Comparison of ENCODE assay signal across 1 cellular context in genomic region chr2:38653715-38654494, GRCh38.
TF ChIP-seq lines count a peak whose summit lies in the region.

No MANE protein-coding gene starts in this region.

TF ChIP-seq in HepG2, 621 proteins besides CTCF, POLR2A, EP300 and RAD21 (continued from another document and continues in another):
- no peak; the same call in 1 of the 2 replicates for TF ChIP-seq REPIN1 (CRISPR knock-in tag; IDR thresholded peaks at IDR 0.05; ENCODE audit: borderline replicate concordance, low read depth)
- TF ChIP-seq ZNF878 (CRISPR knock-in tag; IDR thresholded peaks at IDR 0.05), result no peak
- TF ChIP-seq, protein P1, sequence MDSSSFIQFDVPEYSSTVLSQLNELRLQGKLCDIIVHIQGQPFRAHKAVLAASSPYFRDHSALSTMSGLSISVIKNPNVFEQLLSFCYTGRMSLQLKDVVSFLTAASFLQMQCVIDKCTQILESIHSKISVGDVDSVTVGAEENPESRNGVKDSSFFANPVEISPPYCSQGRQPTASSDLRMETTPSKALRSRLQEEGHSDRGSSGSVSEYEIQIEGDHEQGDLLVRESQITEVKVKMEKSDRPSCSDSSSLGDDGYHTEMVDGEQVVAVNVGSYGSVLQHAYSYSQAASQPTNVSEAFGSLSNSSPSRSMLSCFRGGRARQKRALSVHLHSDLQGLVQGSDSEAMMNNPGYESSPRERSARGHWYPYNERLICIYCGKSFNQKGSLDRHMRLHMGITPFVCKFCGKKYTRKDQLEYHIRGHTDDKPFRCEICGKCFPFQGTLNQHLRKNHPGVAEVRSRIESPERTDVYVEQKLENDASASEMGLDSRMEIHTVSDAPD (CRISPR knock-in tag; IDR thresholded peaks at IDR 0.05), result no peak
- no peak for TF ChIP-seq ZNF652 (CRISPR knock-in tag; IDR thresholded peaks at IDR 0.05; ENCODE audit: borderline replicate concordance, low read depth)
- 0 out of 2 replicates have a peak, but pooled peaks have one; percentile 20 for TF ChIP-seq TFDP2 (CRISPR knock-in tag; IDR thresholded peaks at IDR 0.05)
- TF ChIP-seq, protein P2, sequence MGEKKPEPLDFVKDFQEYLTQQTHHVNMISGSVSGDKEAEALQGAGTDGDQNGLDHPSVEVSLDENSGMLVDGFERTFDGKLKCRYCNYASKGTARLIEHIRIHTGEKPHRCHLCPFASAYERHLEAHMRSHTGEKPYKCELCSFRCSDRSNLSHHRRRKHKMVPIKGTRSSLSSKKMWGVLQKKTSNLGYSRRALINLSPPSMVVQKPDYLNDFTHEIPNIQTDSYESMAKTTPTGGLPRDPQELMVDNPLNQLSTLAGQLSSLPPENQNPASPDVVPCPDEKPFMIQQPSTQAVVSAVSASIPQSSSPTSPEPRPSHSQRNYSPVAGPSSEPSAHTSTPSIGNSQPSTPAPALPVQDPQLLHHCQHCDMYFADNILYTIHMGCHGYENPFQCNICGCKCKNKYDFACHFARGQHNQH (CRISPR knock-in tag; IDR thresholded peaks at IDR 0.05), result peak; percentile 85; the same call in 1 of the 2 replicates
- TF ChIP-seq NFIC (IDR thresholded peaks at IDR 0.05; ENCODE audit: low read length), result no peak
- peak; percentile 25; the same call in 1 of the 2 replicates for TF ChIP-seq ZMYM4 (CRISPR knock-in tag; IDR thresholded peaks at IDR 0.05)
- TF ChIP-seq HES4 (CRISPR knock-in tag; IDR thresholded peaks at IDR 0.05; ENCODE audit: borderline replicate concordance), result 0 out of 2 replicates have a peak, but pooled peaks have one; percentile 34
- peak; percentile 53 for TF ChIP-seq YY1 (IDR thresholded peaks at IDR 0.05; ENCODE audit: insufficient read depth, insufficient replicate concordance, low read depth, low read length)
- peak; percentile 96 for TF ChIP-seq PRDM10 (CRISPR knock-in tag; IDR thresholded peaks at IDR 0.05; ENCODE audit: low read depth)
- TF ChIP-seq CBX5 (CRISPR knock-in tag; IDR thresholded peaks at IDR 0.05; ENCODE audit: borderline replicate concordance), result no peak
- TF ChIP-seq RARG (CRISPR knock-in tag; IDR thresholded peaks at IDR 0.05; ENCODE audit: low read depth), result no peak
- peak; percentile 97; the same call in 1 of the 2 replicates for TF ChIP-seq ZNF292 (CRISPR knock-in tag; IDR thresholded peaks at IDR 0.05; ENCODE audit: borderline replicate concordance, low read depth)
- TF ChIP-seq ZNF441 (CRISPR knock-in tag; IDR thresholded peaks at IDR 0.05; ENCODE audit: borderline replicate concordance), result no peak; the same call in 1 of the 2 replicates
- TF ChIP-seq MEF2D (CRISPR knock-in tag; IDR thresholded peaks at IDR 0.05), result 0 out of 2 replicates have a peak, but pooled peaks have one; percentile 5
- TF ChIP-seq ZNF547 (CRISPR knock-in tag; IDR thresholded peaks at IDR 0.05), result no peak
- TF ChIP-seq ZNF703 (CRISPR knock-in tag; IDR thresholded peaks at IDR 0.05; ENCODE audit: borderline replicate concordance), result no peak
- TF ChIP-seq DNMT3B (CRISPR knock-in tag; conservative IDR thresholded peaks at IDR 0.05), result no peak
- TF ChIP-seq ZNF800 (CRISPR knock-in tag; IDR thresholded peaks at IDR 0.05), result no peak
- peak; percentile 67; the same call in 1 of the 2 replicates for TF ChIP-seq NR2F2 (IDR thresholded peaks at IDR 0.05; ENCODE audit: borderline replicate concordance, low read depth)
- TF ChIP-seq, protein P3, sequence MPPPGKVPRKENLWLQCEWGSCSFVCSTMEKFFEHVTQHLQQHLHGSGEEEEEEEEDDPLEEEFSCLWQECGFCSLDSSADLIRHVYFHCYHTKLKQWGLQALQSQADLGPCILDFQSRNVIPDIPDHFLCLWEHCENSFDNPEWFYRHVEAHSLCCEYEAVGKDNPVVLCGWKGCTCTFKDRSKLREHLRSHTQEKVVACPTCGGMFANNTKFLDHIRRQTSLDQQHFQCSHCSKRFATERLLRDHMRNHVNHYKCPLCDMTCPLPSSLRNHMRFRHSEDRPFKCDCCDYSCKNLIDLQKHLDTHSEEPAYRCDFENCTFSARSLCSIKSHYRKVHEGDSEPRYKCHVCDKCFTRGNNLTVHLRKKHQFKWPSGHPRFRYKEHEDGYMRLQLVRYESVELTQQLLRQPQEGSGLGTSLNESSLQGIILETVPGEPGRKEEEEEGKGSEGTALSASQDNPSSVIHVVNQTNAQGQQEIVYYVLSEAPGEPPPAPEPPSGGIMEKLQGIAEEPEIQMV (CRISPR knock-in tag; IDR thresholded peaks at IDR 0.05; ENCODE audit: low read depth), result 0 out of 2 replicates have a peak, but pooled peaks have one; percentile 77
- TF ChIP-seq PAWR (CRISPR knock-in tag; IDR thresholded peaks at IDR 0.05; ENCODE audit: borderline replicate concordance), result no peak
- TF ChIP-seq FOXK1 (CRISPR knock-in tag; IDR thresholded peaks at IDR 0.05; ENCODE audit: borderline replicate concordance, low read depth), result no peak
- TF ChIP-seq HMGA1 (CRISPR knock-in tag; conservative IDR thresholded peaks at IDR 0.05), result no peak
- peak; percentile 45; the same call in 1 of the 2 replicates for TF ChIP-seq THAP9 (CRISPR knock-in tag; IDR thresholded peaks at IDR 0.05; ENCODE audit: borderline replicate concordance)
- TF ChIP-seq HNRNPH1 (optimal IDR thresholded peaks at IDR 0.05; ENCODE audit: low read depth, low read length), result no peak
- TF ChIP-seq, protein P4, sequence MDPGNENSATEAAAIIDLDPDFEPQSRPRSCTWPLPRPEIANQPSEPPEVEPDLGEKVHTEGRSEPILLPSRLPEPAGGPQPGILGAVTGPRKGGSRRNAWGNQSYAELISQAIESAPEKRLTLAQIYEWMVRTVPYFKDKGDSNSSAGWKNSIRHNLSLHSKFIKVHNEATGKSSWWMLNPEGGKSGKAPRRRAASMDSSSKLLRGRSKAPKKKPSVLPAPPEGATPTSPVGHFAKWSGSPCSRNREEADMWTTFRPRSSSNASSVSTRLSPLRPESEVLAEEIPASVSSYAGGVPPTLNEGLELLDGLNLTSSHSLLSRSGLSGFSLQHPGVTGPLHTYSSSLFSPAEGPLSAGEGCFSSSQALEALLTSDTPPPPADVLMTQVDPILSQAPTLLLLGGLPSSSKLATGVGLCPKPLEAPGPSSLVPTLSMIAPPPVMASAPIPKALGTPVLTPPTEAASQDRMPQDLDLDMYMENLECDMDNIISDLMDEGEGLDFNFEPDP (CRISPR knock-in tag; conservative IDR thresholded peaks at IDR 0.05), result no peak
- 0 out of 2 replicates have a peak, but pooled peaks have one; percentile 60 for TF ChIP-seq ZNF709 (CRISPR knock-in tag; IDR thresholded peaks at IDR 0.05)
- no peak for TF ChIP-seq HNRNPK (IDR thresholded peaks at IDR 0.05; ENCODE audit: low read depth, low read length, poor library complexity, severe bottlenecking)
- peak; percentile 86 for TF ChIP-seq ZBTB7B (CRISPR knock-in tag; IDR thresholded peaks at IDR 0.05)
- no peak for TF ChIP-seq THAP7 (CRISPR knock-in tag; IDR thresholded peaks at IDR 0.05)
- TF ChIP-seq PCBP1 (IDR thresholded peaks at IDR 0.05; ENCODE audit: borderline replicate concordance, low read depth, low read length), result no peak
- no peak for TF ChIP-seq ZNF10 (CRISPR knock-in tag; IDR thresholded peaks at IDR 0.05; ENCODE audit: borderline replicate concordance, low read depth)
- no peak for TF ChIP-seq ZBED4 (CRISPR knock-in tag; IDR thresholded peaks at IDR 0.05; ENCODE audit: borderline replicate concordance)
